ENCODE assay signal across 12 cellular contexts in genomic region chr22:37021041-37021440, GRCh38. TPM values are rescaled to one million over a fixed set of nuclear protein-coding genes. Genes with fewer than 3 reads are reported as not detected.
DNase-seq lines count a peak whose midpoint lies in the region; ATAC-seq and TF ChIP-seq lines count a peak whose summit lies in the region.
"Had no signal": no experiment of that assay in that cellular context is flagged by ENCODE, and none has a peak within 500 bp of the region (broad histone marks: within the 10 kb centered on the region; RNA-seq: fewer than 3 reads in every experiment).

No MANE protein-coding gene starts in this region.

- no peak for TF ChIP-seq POLR2A in upper lobe of left lung (IDR thresholded peaks at IDR 0.05)

- H3K9me3 ChIP-seq in upper lobe of left lung, result no peaks in the 10 kb centered on the region
- H3K9me3 ChIP-seq: gastroesophageal sphincter had no signal

- ATAC-seq in upper lobe of left lung (ENCODE audit: low FRiP score in 2 of 2), result no peak
- ATAC-seq: gastroesophageal sphincter had no signal

- H3K36me3 ChIP-seq in upper lobe of left lung, result peaks cover 0 to 33% (median 16%) of the 10 kb centered on the region in 4 donors

- DNase-seq in activated CD4-positive, alpha-beta memory T cell treated with anti-CD3 and anti-CD28 coated beads, Interleukin-2, amount 10 ng/mL, durations not matched to agents 7 days and 5 days, result no peak
- no peak for DNase-seq in activated CD4-positive, alpha-beta memory T cell treated with anti-CD3 and anti-CD28 coated beads for 36 hours
- DNase-seq in dorsolateral prefrontal cortex (no peak), nephron progenitor cell (no peak), upper lobe of left lung (no peak), SW480 (ENCODE audit: low spot score) (no peak), NCI-H524 treated with DMSO at 0.1 percent for 48 hours (lab: John Stamatoyannopoulos, UW) (no peak)
- no peak for DNase-seq in activated CD4-positive, alpha-beta T cell treated with anti-CD3 and anti-CD28 coated beads, Interleukin-2, amount 50 U/mL, for 4 hours
- DNase-seq: activated gamma-delta T cell treated with Interleukin-2 at 50 U/mL for 16 hours; NCI-H1105; stimulated activated CD4-positive, alpha-beta T cell treated with anti-CD3 and anti-CD28 coated beads, Interleukin-1b, Interleukin-23, amount 100 ng/mL, for 48 hours had no signal

- 92 to 100% methylated on average over 5 of the region's 5 CpGs for WGBS in upper lobe of left lung, 2 donors

- H3K36me3 Mint-ChIP-seq in activated CD4-positive, alpha-beta memory T cell treated with anti-CD3 and anti-CD28 coated beads, Interleukin-2, amount 10 ng/mL, durations not matched to agents 7 days and 5 days (ENCODE audit: low read depth), result peaks cover 5% of the 10 kb centered on the region
- H3K36me3 Mint-ChIP-seq in activated CD4-positive, alpha-beta memory T cell treated with anti-CD3 and anti-CD28 coated beads for 36 hours, result no peaks in the 10 kb centered on the region
- H3K36me3 Mint-ChIP-seq in nephron progenitor cell (ENCODE audit: low read depth), result peaks cover 20% of the 10 kb centered on the region

- no peak for TF ChIP-seq EP300 in upper lobe of left lung (IDR thresholded peaks at IDR 0.05)

- CTCF ChIA-PET in activated CD4-positive, alpha-beta memory T cell treated with anti-CD3 and anti-CD28 coated beads, Interleukin-2, amount 10 ng/mL, durations not matched to agents 7 days and 5 days (lab: Charles Lee), result interaction anchor here (0.6 to 3.1 kb wide), 15 partner anchors 8 to 756 kb away, joined by 3 to 14 read pairs (median 3); no protein-coding TSS in a partner anchor
- CTCF ChIA-PET in activated CD4-positive, alpha-beta memory T cell treated with anti-CD3 and anti-CD28 coated beads for 36 hours (lab: Charles Lee), result interaction anchor here (0.7 to 3.5 kb wide), 13 partner anchors 11 to 284 kb away, joined by 3 to 14 read pairs (median 5); a partner anchor contains a TSS

- H3K4me3 ChIP-seq in dorsolateral prefrontal cortex (peak overlapping the region in 13 of 59 donors; percentile 80 to 97 (median 84)), upper lobe of left lung (peak overlapping the region in 2 of 4 donors; percentile 96 to 99)

- H3K27me3 ChIP-seq in dorsolateral prefrontal cortex (no peaks in the 10 kb centered on the region), upper lobe of left lung (no peaks in the 10 kb centered on the region)
- H3K27me3 ChIP-seq: gastroesophageal sphincter had no signal

- H3K4me3 Mint-ChIP-seq in activated CD4-positive, alpha-beta memory T cell treated with anti-CD3 and anti-CD28 coated beads, Interleukin-2, amount 10 ng/mL, durations not matched to agents 7 days and 5 days, result peak overlapping the region; percentile 90
- no peak overlapping the region for H3K4me3 Mint-ChIP-seq in activated CD4-positive, alpha-beta memory T cell treated with anti-CD3 and anti-CD28 coated beads for 36 hours
- H3K4me3 Mint-ChIP-seq in nephron progenitor cell, result peak overlapping the region; percentile 90

- H3K27ac ChIP-seq in dorsolateral prefrontal cortex (peak overlapping the region in 35 of 59 donors; percentile 9 to 98 (median 91)), upper lobe of left lung (peak overlapping the region in 3 of 4 donors; percentile 43 to 95 (median 90))

- POLR2A ChIA-PET in activated CD4-positive, alpha-beta memory T cell treated with anti-CD3 and anti-CD28 coated beads, Interleukin-2, amount 10 ng/mL, durations not matched to agents 7 days and 5 days (lab: Charles Lee), result interaction anchor here (1.6 kb wide), 1 partner anchor 129 kb away, joined by 5 read pairs; the partner anchor contains the start of gene IL2RB
- POLR2A ChIA-PET in activated CD4-positive, alpha-beta memory T cell treated with anti-CD3 and anti-CD28 coated beads for 36 hours (lab: Charles Lee), result no interaction called here

- TF ChIP-seq CTCF in dorsolateral prefrontal cortex (IDR thresholded peaks at IDR 0.05 in 54 of 56, conservative IDR thresholded peaks at IDR 0.05 in 2 of 56; ENCODE audit: low read depth in 1 of 56, partially characterized antibody in 56 of 56), result no peak
- no peak for TF ChIP-seq CTCF in nephron progenitor cell (IDR thresholded peaks at IDR 0.05)
- no peak for TF ChIP-seq CTCF in upper lobe of left lung (IDR thresholded peaks at IDR 0.05)

- H3K27ac Mint-ChIP-seq in activated CD4-positive, alpha-beta memory T cell treated with anti-CD3 and anti-CD28 coated beads, Interleukin-2, amount 10 ng/mL, durations not matched to agents 7 days and 5 days, result no peak overlapping the region
- H3K27ac Mint-ChIP-seq in activated CD4-positive, alpha-beta memory T cell treated with anti-CD3 and anti-CD28 coated beads for 36 hours, result no peak overlapping the region
- H3K27ac Mint-ChIP-seq in nephron progenitor cell, result no peak overlapping the region

- H3K9me3 Mint-ChIP-seq in activated CD4-positive, alpha-beta memory T cell treated with anti-CD3 and anti-CD28 coated beads, Interleukin-2, amount 10 ng/mL, durations not matched to agents 7 days and 5 days, result no peaks in the 10 kb centered on the region
- no peaks in the 10 kb centered on the region for H3K9me3 Mint-ChIP-seq in activated CD4-positive, alpha-beta memory T cell treated with anti-CD3 and anti-CD28 coated beads for 36 hours
- H3K9me3 Mint-ChIP-seq in nephron progenitor cell, result no peaks in the 10 kb centered on the region

- H3K27me3 Mint-ChIP-seq in activated CD4-positive, alpha-beta memory T cell treated with anti-CD3 and anti-CD28 coated beads, Interleukin-2, amount 10 ng/mL, durations not matched to agents 7 days and 5 days, result no peaks in the 10 kb centered on the region
- H3K27me3 Mint-ChIP-seq in activated CD4-positive, alpha-beta memory T cell treated with anti-CD3 and anti-CD28 coated beads for 36 hours, result peaks cover 3% of the 10 kb centered on the region
- H3K27me3 Mint-ChIP-seq in nephron progenitor cell (ENCODE audit: low read depth, poor library complexity), result no peaks in the 10 kb centered on the region

- peaks cover 53 to 76% (median 62%) of the 10 kb centered on the region in 4 donors for H3K4me1 ChIP-seq in upper lobe of left lung

- intact Hi-C loops in activated CD4-positive, alpha-beta memory T cell treated with anti-CD3 and anti-CD28 coated beads for 36 hours (cut with micrococcal nuclease), result no loop called here
- intact Hi-C loops in dorsolateral prefrontal cortex (cut with DNase I), result no loop called here

- H3K4me1 Mint-ChIP-seq in activated CD4-positive, alpha-beta memory T cell treated with anti-CD3 and anti-CD28 coated beads, Interleukin-2, amount 10 ng/mL, durations not matched to agents 7 days and 5 days, result peaks cover 22% of the 10 kb centered on the region
- H3K4me1 Mint-ChIP-seq in activated CD4-positive, alpha-beta memory T cell treated with anti-CD3 and anti-CD28 coated beads for 36 hours (ENCODE audit: low read depth), result peaks cover 9% of the 10 kb centered on the region
- H3K4me1 Mint-ChIP-seq in nephron progenitor cell, result peaks cover 66% of the 10 kb centered on the region

RNA-seq across cellular contexts. Expression of gene MPST, which starts 1.5 kb away (rescaled TPM):
- total RNA-seq in activated CD4-positive, alpha-beta memory T cell treated with anti-CD3 and anti-CD28 coated beads, Interleukin-2, amount 10 ng/mL, durations not matched to agents 7 days and 5 days, result 10 to 100 TPM; 29.6 to 32.7 TPM
- 10 to 100 TPM; 16.9 to 17.6 TPM for total RNA-seq in activated CD4-positive, alpha-beta memory T cell treated with anti-CD3 and anti-CD28 coated beads for 36 hours
- total RNA-seq in dorsolateral prefrontal cortex, result 10 to 100 TPM; 12.8 to 46.5 (median 22.4) TPM
- 100 to 1,000 TPM in 5 of 6 donors, 10 to 100 TPM in 1; 80.8 to 183 (median 135) TPM for total RNA-seq in upper lobe of left lung

RNA-seq across cellular contexts. Expression of gene TST, which starts 1.8 kb away (rescaled TPM):
- total RNA-seq in activated CD4-positive, alpha-beta memory T cell treated with anti-CD3 and anti-CD28 coated beads, Interleukin-2, amount 10 ng/mL, durations not matched to agents 7 days and 5 days, result 1 to 10 TPM; 7.2 to 8.3 TPM
- total RNA-seq in activated CD4-positive, alpha-beta memory T cell treated with anti-CD3 and anti-CD28 coated beads for 36 hours, result 1 to 10 TPM; 5.5 TPM
- total RNA-seq in dorsolateral prefrontal cortex (10 to 100 TPM in 116 of 120 experiments, 1 to 10 TPM in 4; 8.8 to 40.3 (median 19.7) TPM), upper lobe of left lung (10 to 100 TPM; 43.0 to 78.1 (median 70.2) TPM)

RNA-seq across cellular contexts. Expression of gene KCTD17, which starts 30.5 kb away (rescaled TPM):
- 10 to 100 TPM; 34.5 to 36.3 TPM for total RNA-seq in activated CD4-positive, alpha-beta memory T cell treated with anti-CD3 and anti-CD28 coated beads, Interleukin-2, amount 10 ng/mL, durations not matched to agents 7 days and 5 days
- total RNA-seq in activated CD4-positive, alpha-beta memory T cell treated with anti-CD3 and anti-CD28 coated beads for 36 hours, result 10 to 100 TPM; 46.0 to 47.3 TPM
- 100 to 1,000 TPM in 55 of 120 experiments, 10 to 100 TPM in 65; 61.1 to 128 (median 98.0) TPM for total RNA-seq in dorsolateral prefrontal cortex
- 10 to 100 TPM in 5 of 6 donors, 1 to 10 TPM in 1; 9.0 to 30.4 (median 23.2) TPM for total RNA-seq in upper lobe of left lung
